Comparison of ENCODE assay signal across 25 cellular contexts in genomic region chr2:15117409-15118030, GRCh38.
"Had no signal": no experiment of that assay in that cellular context is flagged by ENCODE, and none has a peak within 500 bp of the region (broad histone marks: within the 10 kb centered on the region; RNA-seq: fewer than 3 reads in every experiment).

No MANE protein-coding gene starts in this region.

- FAIRE-seq: astrocyte, RCC 7860 had no signal

- DNase-seq: activated CD4-positive, alpha-beta memory T cell treated with anti-CD3 and anti-CD28 coated beads, Interleukin-2, amount 10 ng/mL, durations not matched to agents 7 days and 5 days; activated CD4-positive, alpha-beta T cell treated with anti-CD3 and anti-CD28 coated beads for 36 hours; activated CD4-positive, alpha-beta T cell treated with anti-CD3 and anti-CD28 coated beads, Interleukin-2, amount 50 U/mL, for 1 hour; activated gamma-delta T cell; activated naive CD4-positive, alpha-beta T cell treated with anti-CD3 and anti-CD28 coated beads for 36 hours; activated T-cell treated with anti-CD3 and anti-CD28 coated beads for 4 hours; activated T-cell treated with anti-CD3 and anti-CD28 coated beads, Interleukin-2, amount 50 U/mL, for 48 hours; amygdala; KBM-7; MG63; NCI-H1417; NCI-H1930; NCI-H345; NCI-H510A treated with DMSO at 0.1 percent for 48 hours; PC-3; SHP77; T-cell; T-helper 2 cell; T1000 had no signal

- H3K4me3 ChIP-seq: cardiac muscle cell, MG63, SJSA1 had no signal

- H3K36me3 ChIP-seq: cardiac muscle cell, MG63, SJSA1 had no signal

- ATAC-seq: activated CD4-positive, alpha-beta T cell treated with anti-CD3 and anti-CD28 coated beads for 36 hours; activated T-helper 17 cell treated with anti-CD3 and anti-CD28 coated beads, Interleukin-2, amount 50 U/mL, for 72 hours; PC-3; T-cell had no signal

- H3K4me1 ChIP-seq: SJSA1 had no signal

- H3K9me3 ChIP-seq: MG63, SJSA1 had no signal

- H3K27ac ChIP-seq: cardiac muscle cell, SJSA1, VCaP had no signal

- H3K27me3 ChIP-seq: cardiac muscle cell, MG63, SJSA1 had no signal
